Comparison of ENCODE assay signal across 1 cellular context in genomic region chr15:58562135-58562534, GRCh38.
TF ChIP-seq lines count a peak whose summit lies in the region.

No MANE protein-coding gene starts in this region.

TF ChIP-seq in WTC11, 78 proteins besides CTCF, POLR2A, EP300 and RAD21 (continued from another document):
- no peak for TF ChIP-seq ZSCAN18 (CRISPR knock-in tag; IDR thresholded peaks at IDR 0.05)
